ENCODE assay signal across 9 cellular contexts in the genomic region with DNA sequence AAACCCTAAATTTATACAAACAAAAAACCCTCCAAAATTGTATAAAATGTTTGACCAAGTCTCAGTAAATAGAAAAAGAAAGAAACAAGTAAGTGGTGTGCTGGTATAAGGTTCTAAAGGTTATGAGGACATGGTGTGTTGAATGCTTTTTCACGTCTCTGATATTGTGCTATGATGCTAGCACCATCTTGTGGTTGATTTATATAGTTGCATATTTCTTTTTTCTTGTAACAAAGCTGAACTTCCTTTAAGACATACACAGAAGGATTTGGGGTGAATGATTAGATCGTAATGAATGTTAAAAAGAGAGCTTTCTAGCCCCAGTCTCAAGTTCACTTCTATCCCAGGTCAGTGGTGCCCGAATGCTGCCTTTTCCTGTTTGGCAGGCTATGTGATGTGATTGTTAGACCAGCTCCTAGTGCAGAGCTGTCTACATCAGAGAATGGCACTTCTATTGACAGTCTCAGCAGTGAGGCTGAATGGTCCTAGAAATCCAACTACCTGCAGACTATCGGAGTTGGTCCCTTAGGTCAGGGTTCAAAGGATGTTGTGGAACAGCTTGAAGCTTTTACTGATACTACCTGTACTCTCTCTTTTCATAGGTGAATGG. TPM values are rescaled to one million over a fixed set of nuclear protein-coding genes. Genes with fewer than 3 reads are reported as not detected.
DNase-seq lines count a peak whose midpoint lies in the region; ATAC-seq and TF ChIP-seq lines count a peak whose summit lies in the region.
"Had no signal": no experiment of that assay in that cellular context is flagged by ENCODE, and none has a peak within 500 bp of the region (broad histone marks: within the 10 kb centered on the region; RNA-seq: fewer than 3 reads in every experiment).

No MANE protein-coding gene starts in this region.

- H3K27me3 ChIP-seq in Karpas-422 (ENCODE audit: low read length) (no peaks in the 10 kb centered on the region), SU-DHL-6 (ENCODE audit: low read length) (no peaks in the 10 kb centered on the region)
- H3K27me3 ChIP-seq: BLaER1 had no signal

- peak overlapping the region; percentile 34 for H3K4me2 ChIP-seq in Karpas-422 (ENCODE audit: low read depth, low read length, poor library complexity, severe bottlenecking)
- no peak overlapping the region for H3K4me2 ChIP-seq in SU-DHL-6 (ENCODE audit: low read depth, low read length, poor library complexity, severe bottlenecking)
- H3K4me2 ChIP-seq: BLaER1 had no signal

- H4K20me1 ChIP-seq in Karpas-422 (ENCODE audit: insufficient read depth, low read depth, low read length) (no peaks in the 10 kb centered on the region), SU-DHL-6 (ENCODE audit: low read depth, low read length) (no peaks in the 10 kb centered on the region)

- peaks cover 18% of the 10 kb centered on the region for H3K4me1 ChIP-seq in Karpas-422 (ENCODE audit: low read length)
- H3K4me1 ChIP-seq: BLaER1 had no signal

- ATAC-seq in GM21528 (IDR thresholded peaks at IDR 0.05; ENCODE audit: low FRiP score, unreplicated experiment): peak; percentile 63
- peak; percentile 89 for ATAC-seq in omental fat pad (ENCODE audit: low FRiP score)

- H2AFZ ChIP-seq in Karpas-422 (ENCODE audit: low read length) (0 out of 2 replicates have a peak overlapping the region, but pooled peaks have one; percentile 2), SU-DHL-6 (ENCODE audit: low read depth, low read length, severe bottlenecking) (no peak overlapping the region)

- H3K9ac ChIP-seq in Karpas-422 (ENCODE audit: low read length) (peak overlapping the region; percentile 29), SU-DHL-6 (ENCODE audit: low read length) (no peak overlapping the region)
- H3K9ac ChIP-seq: BLaER1 had no signal

- TF ChIP-seq CTCF in SU-DHL-6 (IDR thresholded peaks at IDR 0.05; ENCODE audit: insufficient read depth, low read length, poor library complexity, severe bottlenecking) (peak; percentile 52), omental fat pad (IDR thresholded peaks at IDR 0.05) (no peak)

- H3K9me3 ChIP-seq in Karpas-422 (ENCODE audit: low read length) (no peaks in the 10 kb centered on the region), SU-DHL-6 (ENCODE audit: insufficient read depth, low read length) (no peaks in the 10 kb centered on the region)
- H3K9me3 ChIP-seq: BLaER1 had no signal

- H3K4me3 ChIP-seq in Karpas-422 (ENCODE audit: low read length): no peak overlapping the region
- no peak overlapping the region for H3K4me3 ChIP-seq in SU-DHL-6 (ENCODE audit: insufficient read depth, low read length, poor library complexity, severe bottlenecking)
- H3K4me3 ChIP-seq: BLaER1 had no signal

- peaks cover 29% of the 10 kb centered on the region for H3K79me2 ChIP-seq in Karpas-422 (ENCODE audit: low read length)
- H3K79me2 ChIP-seq in SU-DHL-6 (ENCODE audit: insufficient read depth, low read length): peaks cover 20% of the 10 kb centered on the region; the same call in 1 of the 2 replicates

- H3K9me2 ChIP-seq in Karpas-422 (replicated peaks; ENCODE audit: insufficient read depth, low read length): no peaks in the 10 kb centered on the region
- H3K9me2 ChIP-seq in SU-DHL-6 (replicated peaks; ENCODE audit: insufficient read depth, low read length): no peaks in the 10 kb centered on the region

- no peak overlapping the region for H3K27ac ChIP-seq in Karpas-422 (ENCODE audit: low read length)
- no peak overlapping the region for H3K27ac ChIP-seq in SU-DHL-6 (ENCODE audit: low read depth, low read length)
- H3K27ac ChIP-seq: BLaER1 had no signal

- peak; percentile 26 for DNase-seq in NCI-H1092 treated with DMSO at 0.1 percent for 48 hours (lab: John Stamatoyannopoulos, UW)
- no peak for DNase-seq in NCI-H1092 (lab: John Stamatoyannopoulos, UW)
- DNase-seq in Karpas-422: peak; percentile 84
- DNase-seq in fibroblast of peridontal ligament (ENCODE audit: extremely low read depth): peak; percentile 76
- DNase-seq in omental fat pad (ENCODE audit: low spot score): no peak
- no peak for DNase-seq in T1000 (lab: John Stamatoyannopoulos, UW)

- 0 out of 2 replicates have a peak, but pooled peaks cover 5% of the 10 kb centered on the region for H3F3A ChIP-seq in SU-DHL-6 (ENCODE audit: insufficient read depth)

- no peaks in the 10 kb centered on the region for H3K36me3 ChIP-seq in Karpas-422 (ENCODE audit: insufficient read depth, low read length)
- H3K36me3 ChIP-seq in SU-DHL-6 (ENCODE audit: low read length): no peaks in the 10 kb centered on the region; the same call in 1 of the 2 replicates

RNA-seq across cellular contexts. Expression of a gene that starts 25.0 kb away (rescaled TPM):
- total RNA-seq in Karpas-422 (2014; rRNA removed; shearing (Covaris generic); ENCODE audit: low replicate concordance): 61.2 and 61.7 TPM in 2 replicates
- 10 to 100 TPM; 43.5 to 80.4 (median 62.3) TPM for total RNA-seq in omental fat pad

RNA-seq across cellular contexts. Expression of a gene that starts 25.3 kb away (rescaled TPM):
- total RNA-seq in Karpas-422 (2014; rRNA removed; shearing (Covaris generic); ENCODE audit: low replicate concordance): 20.9 and 33.9 TPM in 2 replicates
- 10 to 100 TPM; 21.9 to 35.9 (median 26.5) TPM for total RNA-seq in omental fat pad

Comparison
In these comparisons a context has a peak if more than half of its experiments do, and no peak if none do; other contexts are left out.
1. DNase-seq: peak in NCI-H1092 treated with DMSO at 0.1 percent for 48 hours (single experiment), Karpas-422 (single experiment) and fibroblast of peridontal ligament (single experiment); none in NCI-H1092 (single experiment), omental fat pad (single experiment) and T1000 (single experiment).